ENCODE assay signal across 9 cellular contexts in genomic region chr6:132084811-132085509, GRCh38.
DNase-seq lines count a peak whose midpoint lies in the region; ATAC-seq and TF ChIP-seq lines count a peak whose summit lies in the region.
"Had no signal": no experiment of that assay in that cellular context is flagged by ENCODE, and none has a peak within 500 bp of the region (broad histone marks: within the 10 kb centered on the region; RNA-seq: fewer than 3 reads in every experiment).

No MANE protein-coding gene starts in this region.

- BruUV-seq in IMR-90 (replicated peaks; lab: Mats Ljungman, UMichigan) = no TSS peak

- CTCF ChIA-PET in IMR-90 (lab: Yijun Ruan, JAX) = interaction anchor here (0.6 to 1.8 kb wide), 3 partner anchors 78 to 153 kb away, joined by 3 to 5 read pairs (median 4); partner anchors contain the start of gene CCN2
- CTCF ChIA-PET in activated naive CD4-positive, alpha-beta T cell treated with anti-CD3 and anti-CD28 coated beads for 36 hours (lab: Charles Lee) = no interaction called here

- peaks cover 4% of the 10 kb centered on the region for H3K27me3 Mint-ChIP-seq in activated naive CD4-positive, alpha-beta T cell treated with anti-CD3 and anti-CD28 coated beads for 36 hours (ENCODE audit: low read depth)

- intact Hi-C loops in Right ventricle myocardium superior (cut with DNase I) = no loop called here
- intact Hi-C loops in Right ventricle myocardium inferior (cut with DNase I) = no loop called here
- intact Hi-C loops in IMR-90 (cut with micrococcal nuclease) = loop anchor here (1.0 to 2.0 kb wide), 6 partner anchors 48 to 174 kb away; partner anchors contain the start of gene CCN2
- intact Hi-C loops in activated naive CD4-positive, alpha-beta T cell treated with anti-CD3 and anti-CD28 coated beads for 36 hours (cut with micrococcal nuclease) = no loop called here

- peak overlapping the region; percentile 98 for H2BK20ac ChIP-seq in IMR-90 (ENCODE audit: low read depth, low read length)

- H2AK5ac ChIP-seq in IMR-90 (ENCODE audit: low read depth, low read length) = peak overlapping the region; percentile 100

- peak overlapping the region; percentile 95 for H4K5ac ChIP-seq in IMR-90 (ENCODE audit: low read depth, low read length)

- no peak for TF ChIP-seq POLR2A in IMR-90 (IDR thresholded peaks at IDR 0.05; ENCODE audit: low read depth, low read length)

- no peaks in the 10 kb centered on the region for H3K4me1 Mint-ChIP-seq in activated naive CD4-positive, alpha-beta T cell treated with anti-CD3 and anti-CD28 coated beads for 36 hours (ENCODE audit: low read depth)

- peak overlapping the region; percentile 98 for H2BK120ac ChIP-seq in IMR-90 (ENCODE audit: low read depth, low read length)

- WGBS in IMR-90 (ENCODE audit: extremely low coverage in 2 of 2, insufficient read length in 1 of 2), 2 experiments = 40% methylated on average over 1 of the region's 3 CpGs; no CpG with 5 or more reads in 1 of the 2 experiments
- 46% methylated on average over 3 of the region's 3 CpGs for WGBS in urinary bladder

- DNase-seq in Right ventricle myocardium superior = no peak
- DNase-seq in Right ventricle myocardium inferior (ENCODE audit: missing footprints) = no peak
- peak; percentile 99 for DNase-seq in IMR-90
- DNase-seq in fibroblast of pulmonary artery (ENCODE audit: low read depth) = peak; percentile 95
- no peak for DNase-seq in activated CD4-positive, alpha-beta T cell treated with anti-CD3 and anti-CD28 coated beads, Interleukin-2, amount 50 U/mL, for 4 hours
- no peak for DNase-seq in activated naive CD4-positive, alpha-beta T cell treated with anti-CD3 and anti-CD28 coated beads for 36 hours
- DNase-seq in GDM1 (lab: John Stamatoyannopoulos, UW) = no peak

- peak overlapping the region; percentile 95 for H3K14ac ChIP-seq in IMR-90 (replicated peaks; ENCODE audit: low read depth, low read length)

- no peaks in the 10 kb centered on the region for H3K27me3 ChIP-seq in IMR-90 (ENCODE audit: control insufficient read depth, insufficient read depth, low read length)

- H4K8ac ChIP-seq in IMR-90 (ENCODE audit: low read depth in 2 of 2, low read length in 2 of 2) = peak overlapping the region; percentile 91 to 92

- peak overlapping the region; percentile 2 for H2AFZ ChIP-seq in IMR-90 (replicated peaks; ENCODE audit: low read length, poor library complexity)

- peak; percentile 15 for TF ChIP-seq RAD21 in IMR-90 (IDR thresholded peaks at IDR 0.05; ENCODE audit: low read length)

- in situ Hi-C loops in IMR-90 (cut with MboI; ENCODE audit: low sequenced_read_pairs) = no loop called here

- H3K79me1 ChIP-seq in IMR-90 (ENCODE audit: low read depth in 1 of 2, low read length in 2 of 2) = peaks cover 0 to 9% of the 10 kb centered on the region in 2 experiments; a peak in 2 of 4 replicates

- peak overlapping the region; percentile 90 for H3K23ac ChIP-seq in IMR-90 (ENCODE audit: low read depth, low read length)

- no peaks in the 10 kb centered on the region for H3K9me3 ChIP-seq in IMR-90 (ENCODE audit: control insufficient read depth, insufficient read depth, low read length)

- H3K56ac ChIP-seq in IMR-90 (ENCODE audit: extremely low read depth, insufficient read depth, low read length) = peak overlapping the region; percentile 98

- POLR2A ChIA-PET in IMR-90 (lab: Charles Lee; ENCODE audit: unreplicated experiment) = interaction anchor here (0.5 to 3.1 kb wide), 7 partner anchors 24 to 155 kb away, joined by 3 to 38 read pairs (median 3); partner anchors contain the start of gene CCN2

- peaks cover 6% of the 10 kb centered on the region; the same call in 1 of the 2 replicates for H3K9me1 ChIP-seq in IMR-90 (ENCODE audit: insufficient read depth, low read length)

- TF ChIP-seq CTCF in IMR-90 (conservative IDR thresholded peaks at IDR 0.05; ENCODE audit: low read depth, low read length) = no peak
- no peak for TF ChIP-seq CTCF in fibroblast of pulmonary artery (IDR thresholded peaks at IDR 0.05; ENCODE audit: low read length, missing control alignments)

- no peak overlapping the region for H3K27ac Mint-ChIP-seq in activated naive CD4-positive, alpha-beta T cell treated with anti-CD3 and anti-CD28 coated beads for 36 hours

- H3K4me3 Mint-ChIP-seq in activated naive CD4-positive, alpha-beta T cell treated with anti-CD3 and anti-CD28 coated beads for 36 hours = no peak overlapping the region

- H2BK15ac ChIP-seq in IMR-90 (ENCODE audit: low read depth, low read length) = peak overlapping the region; percentile 95

- no peaks in the 10 kb centered on the region for H3K36me3 Mint-ChIP-seq in activated naive CD4-positive, alpha-beta T cell treated with anti-CD3 and anti-CD28 coated beads for 36 hours (ENCODE audit: low read depth)

- H3K9me3 Mint-ChIP-seq in activated naive CD4-positive, alpha-beta T cell treated with anti-CD3 and anti-CD28 coated beads for 36 hours = no peaks in the 10 kb centered on the region

- ATAC-seq in Right ventricle myocardium superior (ENCODE audit: poor library complexity) = peak; percentile 41
- ATAC-seq in Right ventricle myocardium inferior = no peak
- ATAC-seq in IMR-90 (ENCODE audit: low read depth) = peak; percentile 93

- peaks cover 18% of the 10 kb centered on the region for H3K4me1 ChIP-seq in IMR-90 (ENCODE audit: control insufficient read depth, insufficient read depth, low read length)
- H3K4me1 ChIP-seq in urinary bladder (ENCODE audit: insufficient read depth) = no peaks in the 10 kb centered on the region

- peak overlapping the region; percentile 73 for H3K9ac ChIP-seq in IMR-90 (ENCODE audit: low read depth, low read length)

- peak overlapping the region; percentile 99 for H3K4ac ChIP-seq in IMR-90 (ENCODE audit: low read depth, low read length)

- H3K4me3 ChIP-seq in IMR-90 (ENCODE audit: insufficient read depth, low read depth, low read length) (peak overlapping the region; percentile 2; the same call in 1 of the 2 replicates), fibroblast of pulmonary artery (replicated peaks; ENCODE audit: low read depth, low read length) (no peak overlapping the region), urinary bladder (ENCODE audit: low read depth, low read length) (no peak overlapping the region)

- peak overlapping the region; percentile 97 for H4K91ac ChIP-seq in IMR-90 (ENCODE audit: insufficient read depth, low read depth, low read length)

- dilution Hi-C loops in IMR-90 (cut with HindIII; ENCODE audit: low sequenced_read_pairs, unreplicated experiment) = no loop called here

- H3K27ac ChIP-seq in IMR-90 (ENCODE audit: insufficient read depth, low read length) (peak overlapping the region; percentile 95), urinary bladder (ENCODE audit: low read depth) (peak overlapping the region; percentile 30)
- H3K27ac ChIP-seq: 22Rv1 had no signal

- peak overlapping the region; percentile 99 for H2BK5ac ChIP-seq in IMR-90 (ENCODE audit: low read depth, low read length, poor library complexity, severe bottlenecking)

- peak overlapping the region; percentile 53 for H3K4me2 ChIP-seq in IMR-90 (ENCODE audit: low read depth, low read length)

- peak overlapping the region; percentile 97 for H3K18ac ChIP-seq in IMR-90 (ENCODE audit: low read depth, low read length)

- no peak overlapping the region for H2AK9ac ChIP-seq in IMR-90 (replicated peaks; ENCODE audit: low read depth, low read length, poor library complexity)

- no peaks in the 10 kb centered on the region for H4K20me1 ChIP-seq in IMR-90 (ENCODE audit: insufficient read depth, low read length)

- no peaks in the 10 kb centered on the region for H3K36me3 ChIP-seq in IMR-90 (ENCODE audit: control insufficient read depth, insufficient read depth, low read length)
- no peaks in the 10 kb centered on the region for H3K36me3 ChIP-seq in urinary bladder (ENCODE audit: insufficient read depth)

TF ChIP-seq in IMR-90, 13 proteins besides CTCF, POLR2A, EP300 and RAD21:
- TF ChIP-seq NFE2L2 (IDR thresholded peaks at IDR 0.05; ENCODE audit: low read depth, low read length) = no peak
- no peak; the same call in 1 of the 2 replicates for TF ChIP-seq BHLHE40 (IDR thresholded peaks at IDR 0.05; ENCODE audit: low read depth, low read length)
- no peak for TF ChIP-seq RCOR1 (IDR thresholded peaks at IDR 0.05; ENCODE audit: insufficient replicate concordance, low read length)
- TF ChIP-seq RFX5 (IDR thresholded peaks at IDR 0.05; ENCODE audit: low read depth, low read length) = no peak
- peak; percentile 64; the same call in 1 of the 2 replicates for TF ChIP-seq CHD1 (IDR thresholded peaks at IDR 0.05; ENCODE audit: low read depth, low read length)
- peak; percentile 49 for TF ChIP-seq MAFK (IDR thresholded peaks at IDR 0.05; ENCODE audit: low read depth, low read length)
- TF ChIP-seq FOS (IDR thresholded peaks at IDR 0.05; ENCODE audit: low read depth, low read length) = peak; percentile 62; the same call in 1 of the 2 replicates
- no peak for TF ChIP-seq SMC3 (IDR thresholded peaks at IDR 0.05; ENCODE audit: low read depth, low read length)
- TF ChIP-seq MXI1 (IDR thresholded peaks at IDR 0.05; ENCODE audit: borderline replicate concordance, low read depth, low read length) = no peak
- no peak for TF ChIP-seq ELK1 (IDR thresholded peaks at IDR 0.05; ENCODE audit: borderline replicate concordance, low read depth, low read length)
- no peak for TF ChIP-seq MAZ (IDR thresholded peaks at IDR 0.05; ENCODE audit: borderline replicate concordance, low read depth, low read length)
- TF ChIP-seq CEBPB (IDR thresholded peaks at IDR 0.05; ENCODE audit: low read depth, low read length) = peak; percentile 38; the same call in 1 of the 2 replicates
- TF ChIP-seq USF2 (IDR thresholded peaks at IDR 0.05; ENCODE audit: low read depth, low read length) = no peak
TF ChIP-seq in IMR-90: peak in this region for 4.

Comparison
In these comparisons a context has a peak if more than half of its experiments do, and no peak if none do; other contexts are left out.
1. DNase-seq: peak in IMR-90 (single experiment) and fibroblast of pulmonary artery (single experiment); none in Right ventricle myocardium superior (single experiment), Right ventricle myocardium inferior (single experiment), activated CD4-positive, alpha-beta T cell treated with anti-CD3 and anti-CD28 coated beads, Interleukin-2, amount 50 U/mL, for 4 hours (0 of 2), activated naive CD4-positive, alpha-beta T cell treated with anti-CD3 and anti-CD28 coated beads for 36 hours (single experiment) and GDM1 (single experiment).